ENCODE assay signal across 25 cellular contexts in genomic region chr9:93645149-93645889, GRCh38.
DNase-seq lines count a peak whose midpoint lies in the region; ATAC-seq and TF ChIP-seq lines count a peak whose summit lies in the region.
"Had no signal": no experiment of that assay in that cellular context is flagged by ENCODE, and none has a peak within 500 bp of the region (broad histone marks: within the 10 kb centered on the region; RNA-seq: fewer than 3 reads in every experiment).

No MANE protein-coding gene starts in this region.

- no peak overlapping the region for H3K4me3 ChIP-seq in dorsolateral prefrontal cortex
- H3K4me3 ChIP-seq: esophagus squamous epithelium, gastrocnemius medialis, thyroid gland had no signal

- H3K27me3 ChIP-seq in dorsolateral prefrontal cortex, result no peaks in the 10 kb centered on the region
- H3K27me3 ChIP-seq: esophagus squamous epithelium, gastrocnemius medialis, thyroid gland had no signal

- no peak overlapping the region for H3K27ac ChIP-seq in dorsolateral prefrontal cortex
- H3K27ac ChIP-seq: 22Rv1, esophagus squamous epithelium, parathyroid adenoma, RWPE1, thyroid gland had no signal

- peak; percentile 26 for DNase-seq in activated CD4-positive, CD25-positive, alpha-beta regulatory T cell treated with anti-CD3 and anti-CD28 coated beads, Interleukin-2, amount 50 U/mL, for 72 hours
- no peak for DNase-seq in activated CD4-positive, CD25-positive, alpha-beta regulatory T cell (lab: John Stamatoyannopoulos, UW)
- DNase-seq in 8988T (peak; percentile 8), dorsolateral prefrontal cortex (peak in 8 of 10 donors; percentile 2 to 42 (median 22)), posterior vena cava (ENCODE audit: low spot score) (peak; percentile 74), KG1 (lab: John Stamatoyannopoulos, UW) (no peak), NCI-H345 (lab: John Stamatoyannopoulos, UW) (no peak)
- DNase-seq: activated CD4-positive, alpha-beta T cell treated with anti-CD3 and anti-CD28 coated beads, Interleukin-2, amount 50 U/mL, for 48 hours; DMS53; esophagus squamous epithelium; gastrocnemius medialis; GDM1; KBM-7; NCI-H69; stimulated activated CD4-positive, alpha-beta T cell treated with anti-CD3 and anti-CD28 coated beads, Interleukin-4, amount 100 ng/mL, for 24 hours; stimulated activated naive CD4-positive, alpha-beta T cell treated with Interleukin-2 at 50 U/mL for 16 hours; T-helper 9 cell; thyroid gland had no signal

- TF ChIP-seq CTCF in dorsolateral prefrontal cortex (IDR thresholded peaks at IDR 0.05 in 54 of 56, conservative IDR thresholded peaks at IDR 0.05 in 2 of 56; ENCODE audit: low read depth in 1 of 56, partially characterized antibody in 56 of 56), result no peak

- intact Hi-C loops in dorsolateral prefrontal cortex (cut with DNase I) (no loop called here), posterior vena cava (cut with DNase I) (no loop called here)

- ATAC-seq in HG02870 (IDR thresholded peaks at IDR 0.05; ENCODE audit: unreplicated experiment), result no peak
- ATAC-seq: CD8-positive, alpha-beta T cell; naive thymus-derived CD4-positive, alpha-beta T cell; WTC11 had no signal

Comparison
In these comparisons a context has a peak if more than half of its experiments do, and no peak if none do; other contexts are left out.
1. DNase-seq: peak in activated CD4-positive, CD25-positive, alpha-beta regulatory T cell treated with anti-CD3 and anti-CD28 coated beads, Interleukin-2, amount 50 U/mL, for 72 hours (single experiment), 8988T (single experiment), dorsolateral prefrontal cortex (8 of 10) and posterior vena cava (single experiment); none in activated CD4-positive, CD25-positive, alpha-beta regulatory T cell (0 of 4), KG1 (single experiment) and NCI-H345 (single experiment).